In genomic region chr10:11535376-11535959, GRCh38 we compare ENCODE assay signal across 16 cellular contexts.
DNase-seq lines count a peak whose midpoint lies in the region; ATAC-seq and TF ChIP-seq lines count a peak whose summit lies in the region.
"Had no signal": no experiment of that assay in that cellular context is flagged by ENCODE, and none has a peak within 500 bp of the region (broad histone marks: within the 10 kb centered on the region; RNA-seq: fewer than 3 reads in every experiment).

No MANE protein-coding gene starts in this region.

- no peak overlapping the region for H2BK15ac ChIP-seq in H9 (ENCODE audit: low read depth, low read length)

- no peaks in the 10 kb centered on the region for H3K9me3 Mint-ChIP-seq in stimulated activated memory B cell treated with anti-CD40 and anti-IgM and Interleukin-4, amounts not matched to agents 10 μg/mL and 1 μg/mL and 100 μg/mL, for 72 hours
- H3K9me3 Mint-ChIP-seq in H9, result no peaks in the 10 kb centered on the region
- H3K9me3 Mint-ChIP-seq: activated CD4-positive, alpha-beta memory T cell treated with anti-CD3 and anti-CD28 coated beads, Interleukin-2, amount 10 ng/mL, durations not matched to agents 7 days and 5 days; CD8-positive, alpha-beta T cell had no signal

- H3K79me1 ChIP-seq in H9 (ENCODE audit: insufficient read depth, low read depth, low read length, poor library complexity, severe bottlenecking), result peaks cover 5% of the 10 kb centered on the region

- H3K27ac Mint-ChIP-seq in stimulated activated memory B cell treated with anti-CD40 and anti-IgM and Interleukin-4, amounts not matched to agents 10 μg/mL and 1 μg/mL and 100 μg/mL, for 72 hours, result peak overlapping the region; percentile 79
- no peak overlapping the region; a peak in 1 of 7 replicates for H3K27ac Mint-ChIP-seq in H9
- H3K27ac Mint-ChIP-seq: activated CD4-positive, alpha-beta memory T cell treated with anti-CD3 and anti-CD28 coated beads, Interleukin-2, amount 10 ng/mL, durations not matched to agents 7 days and 5 days; CD8-positive, alpha-beta T cell had no signal

- peak overlapping the region; percentile 27 for H3K4me3 Mint-ChIP-seq in stimulated activated memory B cell treated with anti-CD40 and anti-IgM and Interleukin-4, amounts not matched to agents 10 μg/mL and 1 μg/mL and 100 μg/mL, for 72 hours
- H3K4me3 Mint-ChIP-seq in H9, result no peak overlapping the region
- H3K4me3 Mint-ChIP-seq: activated CD4-positive, alpha-beta memory T cell treated with anti-CD3 and anti-CD28 coated beads, Interleukin-2, amount 10 ng/mL, durations not matched to agents 7 days and 5 days; CD8-positive, alpha-beta T cell had no signal

- no peaks in the 10 kb centered on the region for H4K20me1 ChIP-seq in H9 (ENCODE audit: control insufficient read depth, insufficient read depth, insufficient read length)

- no peak overlapping the region for H2BK120ac ChIP-seq in H9 (ENCODE audit: low read depth, low read length, poor library complexity, severe bottlenecking)

- no peaks in the 10 kb centered on the region for H3K27me3 Mint-ChIP-seq in stimulated activated memory B cell treated with anti-CD40 and anti-IgM and Interleukin-4, amounts not matched to agents 10 μg/mL and 1 μg/mL and 100 μg/mL, for 72 hours
- H3K27me3 Mint-ChIP-seq in H9 (ENCODE audit: low read depth), result no peaks in the 10 kb centered on the region

- peaks cover 87% of the 10 kb centered on the region for H3K4me1 Mint-ChIP-seq in stimulated activated memory B cell treated with anti-CD40 and anti-IgM and Interleukin-4, amounts not matched to agents 10 μg/mL and 1 μg/mL and 100 μg/mL, for 72 hours
- peaks cover 36 to 41% of the 10 kb centered on the region in 2 experiments for H3K4me1 Mint-ChIP-seq in H9
- H3K4me1 Mint-ChIP-seq: activated CD4-positive, alpha-beta memory T cell treated with anti-CD3 and anti-CD28 coated beads, Interleukin-2, amount 10 ng/mL, durations not matched to agents 7 days and 5 days had no signal

- no peaks in the 10 kb centered on the region for H3K23me2 ChIP-seq in H9 (ENCODE audit: insufficient read length, low read depth, low read length, poor library complexity, severe bottlenecking)

- no peak overlapping the region for H3K23ac ChIP-seq in H9 (ENCODE audit: insufficient read length, low read depth, low read length)

- H2BK5ac ChIP-seq in H9 (ENCODE audit: insufficient read length, low read length), result no peak overlapping the region

- TF ChIP-seq CTCF in foreskin keratinocyte (conservative IDR thresholded peaks at IDR 0.05), result no peak
- no peak for TF ChIP-seq CTCF in H9 (conservative IDR thresholded peaks at IDR 0.05)

- H3K27me3 ChIP-seq in foreskin keratinocyte (no peaks in the 10 kb centered on the region), H9 (ENCODE audit: insufficient read depth, low read length) (no peaks in the 10 kb centered on the region)
- H3K27me3 ChIP-seq: dorsolateral prefrontal cortex, Peyer's patch, thyroid gland had no signal

- H3K9ac ChIP-seq in H9 (ENCODE audit: extremely low read depth, insufficient read length, low read length), result no peak overlapping the region

- DNase-seq in Kasumi-1 (lab: John Stamatoyannopoulos, UW), result peak; percentile 25 to 32
- no peak for DNase-seq in foreskin keratinocyte
- no peak for DNase-seq in H9
- no peak for DNase-seq in Right ventricle myocardium inferior (ENCODE audit: missing footprints)
- DNase-seq: activated CD4-positive, alpha-beta memory T cell treated with anti-CD3 and anti-CD28 coated beads, Interleukin-2, amount 10 ng/mL, durations not matched to agents 7 days and 5 days; activated gamma-delta T cell; CD8-positive, alpha-beta T cell; dorsolateral prefrontal cortex; mesenchymal stem cell; NCI-H1092; NCI-H345; Peyer's patch; thyroid gland had no signal

- H3K79me2 ChIP-seq in H9 (ENCODE audit: insufficient read depth, low read length), result peaks cover 2% of the 10 kb centered on the region; the same call in 1 of the 2 replicates

- no peak overlapping the region for H2AFZ ChIP-seq in H9 (ENCODE audit: low read length)

- WGBS in H9 (ENCODE audit: extremely low coverage, insufficient read length, low lambda C conversion rate), result no CpG with 5 or more reads among the region's 5 CpGs

- intact Hi-C loops in Right ventricle myocardium inferior (cut with DNase I), result no loop called here

- ATAC-seq in GM18858 (IDR thresholded peaks at IDR 0.05; ENCODE audit: unreplicated experiment) (peak; percentile 41), HG02610 (IDR thresholded peaks at IDR 0.05; ENCODE audit: unreplicated experiment) (peak; percentile 53), foreskin keratinocyte (no peak), Right ventricle myocardium inferior (no peak)
- peak; percentile 87 for ATAC-seq in stimulated activated memory B cell treated with anti-CD40 and anti-IgM and Interleukin-4, amounts not matched to agents 10 μg/mL and 1 μg/mL and 100 μg/mL, for 72 hours
- ATAC-seq: CD8-positive, alpha-beta T cell had no signal

- H3K4me1 ChIP-seq in foreskin keratinocyte (peaks cover 4% of the 10 kb centered on the region), H9 (ENCODE audit: insufficient read depth, low read length) (peaks cover 4% of the 10 kb centered on the region; the same call in 1 of the 2 replicates)

- H3K4ac ChIP-seq in H9 (ENCODE audit: low read depth, low read length), result no peak overlapping the region

- no peak overlapping the region for H4K8ac ChIP-seq in H9 (replicated peaks; ENCODE audit: insufficient read length, low read depth, low read length)

- H2BK20ac ChIP-seq in H9 (ENCODE audit: low read depth, low read length, poor library complexity, severe bottlenecking), result no peak overlapping the region

- no peak overlapping the region for H2AK5ac ChIP-seq in H9 (ENCODE audit: insufficient read length, low read length)

- no peak overlapping the region for H3K27ac ChIP-seq in foreskin keratinocyte
- H3K27ac ChIP-seq in H9 (ENCODE audit: insufficient read length, low read depth, low read length), result no peak overlapping the region
- H3K27ac ChIP-seq: dorsolateral prefrontal cortex, thyroid gland had no signal

- no peak overlapping the region for H3K14ac ChIP-seq in H9 (ENCODE audit: insufficient read depth, low read length)

- H4K91ac ChIP-seq in H9 (ENCODE audit: insufficient read length, low read depth, low read length), result no peak overlapping the region

- no peak overlapping the region for H3K4me2 ChIP-seq in H9 (ENCODE audit: insufficient read depth, insufficient read length, low read length)

- H3T11ph ChIP-seq in H9 (ENCODE audit: low read length), result no peak overlapping the region

- H3K56ac ChIP-seq in H9 (ENCODE audit: insufficient read length, low read depth, low read length), result no peak overlapping the region

- no peak overlapping the region for H4K5ac ChIP-seq in H9 (ENCODE audit: insufficient read length, low read depth, low read length)

- H3K18ac ChIP-seq in H9 (ENCODE audit: insufficient read length, low read depth, low read length), result no peak overlapping the region

- H3K36me3 Mint-ChIP-seq in stimulated activated memory B cell treated with anti-CD40 and anti-IgM and Interleukin-4, amounts not matched to agents 10 μg/mL and 1 μg/mL and 100 μg/mL, for 72 hours, result peaks cover 6% of the 10 kb centered on the region
- H3K36me3 Mint-ChIP-seq in H9 (ENCODE audit: insufficient read depth in 1 of 3, low read depth in 3 of 3), result no peaks in the 10 kb centered on the region
- H3K36me3 Mint-ChIP-seq: CD8-positive, alpha-beta T cell had no signal

- no peaks in the 10 kb centered on the region for H3K9me3 ChIP-seq in H9 (ENCODE audit: control insufficient read depth, low read depth, low read length)
- H3K9me3 ChIP-seq: Peyer's patch, thyroid gland had no signal

- H2BK12ac ChIP-seq in H9 (ENCODE audit: insufficient read length, low read depth, low read length), result no peak overlapping the region

Comparison
In these comparisons a context has a peak if more than half of its experiments do, and no peak if none do; other contexts are left out.
1. ATAC-seq: peak in GM18858 (single experiment), HG02610 (single experiment) and stimulated activated memory B cell treated with anti-CD40 and anti-IgM and Interleukin-4, amounts not matched to agents 10 μg/mL and 1 μg/mL and 100 μg/mL, for 72 hours (single experiment); none in foreskin keratinocyte (single experiment) and Right ventricle myocardium inferior (single experiment).
2. DNase-seq: peak in Kasumi-1 (2 of 2); none in foreskin keratinocyte (0 of 2), H9 (single experiment) and Right ventricle myocardium inferior (single experiment).